In genomic region chr17:81422776-81423697, GRCh38 we compare ENCODE assay signal across 8 cellular contexts. TPM values are rescaled to one million over a fixed set of nuclear protein-coding genes. Genes with fewer than 3 reads are reported as not detected.
DNase-seq lines count a peak whose midpoint lies in the region; ATAC-seq and TF ChIP-seq lines count a peak whose summit lies in the region.

No MANE protein-coding gene starts in this region.

- peaks cover 9% of the 10 kb centered on the region for H3K27me3 ChIP-seq in foreskin keratinocyte
- H3K27me3 ChIP-seq in prostate gland (replicated peaks; ENCODE audit: insufficient read depth): no peaks in the 10 kb centered on the region

- H3K27ac ChIP-seq in foreskin keratinocyte: peak overlapping the region; percentile 90
- H3K27ac ChIP-seq in prostate gland: peak overlapping the region; percentile 59 to 62

- ATAC-seq in SK-N-SH treated with all-trans-retinoic acid at 6 μM for 48 hours: peak; percentile 81
- ATAC-seq in foreskin keratinocyte: peak; percentile 79
- ATAC-seq in GM18858 (IDR thresholded peaks at IDR 0.05; ENCODE audit: unreplicated experiment): no peak
- ATAC-seq in HG03571 (IDR thresholded peaks at IDR 0.05; ENCODE audit: unreplicated experiment): no peak

- H3K4me3 ChIP-seq in prostate gland: no peak overlapping the region

- H3K36me3 ChIP-seq in prostate gland: no peaks in the 10 kb centered on the region

- 23% methylated on average over 26 of the region's 34 CpGs for WGBS in prostate gland

- intact Hi-C loops in prostate gland (cut with DNase I): no loop called here

- no peak for TF ChIP-seq POLR2A in prostate gland (IDR thresholded peaks at IDR 0.05)

- H3K4me1 ChIP-seq in foreskin keratinocyte: peaks cover 19% of the 10 kb centered on the region
- peaks cover 12% of the 10 kb centered on the region for H3K4me1 ChIP-seq in prostate gland (replicated peaks)

- no peak for TF ChIP-seq CTCF in foreskin keratinocyte (conservative IDR thresholded peaks at IDR 0.05)
- no peak for TF ChIP-seq CTCF in prostate gland (IDR thresholded peaks at IDR 0.05)

- DNase-seq in Caki2 (ENCODE audit: low read depth) (peak; percentile 77), foreskin keratinocyte (peak; percentile 71 to 84), prostate gland (ENCODE audit: low spot score) (peak; percentile 69), MV-4-11 (lab: John Stamatoyannopoulos, UW) (no peak), SIG-M5 treated with dmso at 0.1 percent for 504 hours (lab: John Stamatoyannopoulos, UW; ENCODE audit: unreplicated experiment) (no peak)

- in situ Hi-C loops in Caki2 (cut with HindIII; ENCODE audit: low pct_unique_long_range_greater_than_20kb, low sequenced_read_pairs): no loop called here

- no peaks in the 10 kb centered on the region for H3K9me3 ChIP-seq in prostate gland

TF ChIP-seq in SK-N-SH treated with all-trans-retinoic acid at 6 μM for 48 hours, 23 proteins besides CTCF, POLR2A, EP300 and RAD21:
- TF ChIP-seq ZFP3 (CRISPR knock-in tag; IDR thresholded peaks at IDR 0.05): peak; percentile 64; the same call in 1 of the 2 replicates
- TF ChIP-seq, protein P1, sequence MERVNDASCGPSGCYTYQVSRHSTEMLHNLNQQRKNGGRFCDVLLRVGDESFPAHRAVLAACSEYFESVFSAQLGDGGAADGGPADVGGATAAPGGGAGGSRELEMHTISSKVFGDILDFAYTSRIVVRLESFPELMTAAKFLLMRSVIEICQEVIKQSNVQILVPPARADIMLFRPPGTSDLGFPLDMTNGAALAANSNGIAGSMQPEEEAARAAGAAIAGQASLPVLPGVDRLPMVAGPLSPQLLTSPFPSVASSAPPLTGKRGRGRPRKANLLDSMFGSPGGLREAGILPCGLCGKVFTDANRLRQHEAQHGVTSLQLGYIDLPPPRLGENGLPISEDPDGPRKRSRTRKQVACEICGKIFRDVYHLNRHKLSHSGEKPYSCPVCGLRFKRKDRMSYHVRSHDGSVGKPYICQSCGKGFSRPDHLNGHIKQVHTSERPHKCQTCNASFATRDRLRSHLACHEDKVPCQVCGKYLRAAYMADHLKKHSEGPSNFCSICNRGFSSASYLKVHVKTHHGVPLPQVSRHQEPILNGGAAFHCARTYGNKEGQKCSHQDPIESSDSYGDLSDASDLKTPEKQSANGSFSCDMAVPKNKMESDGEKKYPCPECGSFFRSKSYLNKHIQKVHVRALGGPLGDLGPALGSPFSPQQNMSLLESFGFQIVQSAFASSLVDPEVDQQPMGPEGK (CRISPR knock-in tag; IDR thresholded peaks at IDR 0.05; ENCODE audit: borderline replicate concordance): peak; percentile 76; the same call in 1 of the 2 replicates
- no peak for TF ChIP-seq ZNF70 (CRISPR knock-in tag; IDR thresholded peaks at IDR 0.05)
- TF ChIP-seq RARB (CRISPR knock-in tag; IDR thresholded peaks at IDR 0.05): no peak
- TF ChIP-seq ZNF565 (CRISPR knock-in tag; conservative IDR thresholded peaks at IDR 0.05; ENCODE audit: low read depth): no peak
- TF ChIP-seq, protein P2, sequence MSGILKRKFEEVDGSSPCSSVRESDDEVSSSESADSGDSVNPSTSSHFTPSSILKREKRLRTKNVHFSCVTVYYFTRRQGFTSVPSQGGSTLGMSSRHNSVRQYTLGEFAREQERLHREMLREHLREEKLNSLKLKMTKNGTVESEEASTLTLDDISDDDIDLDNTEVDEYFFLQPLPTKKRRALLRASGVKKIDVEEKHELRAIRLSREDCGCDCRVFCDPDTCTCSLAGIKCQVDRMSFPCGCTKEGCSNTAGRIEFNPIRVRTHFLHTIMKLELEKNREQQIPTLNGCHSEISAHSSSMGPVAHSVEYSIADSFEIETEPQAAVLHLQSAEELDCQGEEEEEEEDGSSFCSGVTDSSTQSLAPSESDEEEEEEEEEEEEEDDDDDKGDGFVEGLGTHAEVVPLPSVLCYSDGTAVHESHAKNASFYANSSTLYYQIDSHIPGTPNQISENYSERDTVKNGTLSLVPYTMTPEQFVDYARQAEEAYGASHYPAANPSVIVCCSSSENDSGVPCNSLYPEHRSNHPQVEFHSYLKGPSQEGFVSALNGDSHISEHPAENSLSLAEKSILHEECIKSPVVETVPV (CRISPR knock-in tag; IDR thresholded peaks at IDR 0.05): no peak
- no peak for TF ChIP-seq TCF4 (CRISPR knock-in tag; IDR thresholded peaks at IDR 0.05; ENCODE audit: borderline replicate concordance)
- no peak for TF ChIP-seq PPARA (CRISPR knock-in tag; IDR thresholded peaks at IDR 0.05; ENCODE audit: borderline replicate concordance)
- TF ChIP-seq GLIS3 (CRISPR knock-in tag; IDR thresholded peaks at IDR 0.05): no peak
- TF ChIP-seq OSR1 (CRISPR knock-in tag; IDR thresholded peaks at IDR 0.05): no peak
- TF ChIP-seq, protein P3, sequence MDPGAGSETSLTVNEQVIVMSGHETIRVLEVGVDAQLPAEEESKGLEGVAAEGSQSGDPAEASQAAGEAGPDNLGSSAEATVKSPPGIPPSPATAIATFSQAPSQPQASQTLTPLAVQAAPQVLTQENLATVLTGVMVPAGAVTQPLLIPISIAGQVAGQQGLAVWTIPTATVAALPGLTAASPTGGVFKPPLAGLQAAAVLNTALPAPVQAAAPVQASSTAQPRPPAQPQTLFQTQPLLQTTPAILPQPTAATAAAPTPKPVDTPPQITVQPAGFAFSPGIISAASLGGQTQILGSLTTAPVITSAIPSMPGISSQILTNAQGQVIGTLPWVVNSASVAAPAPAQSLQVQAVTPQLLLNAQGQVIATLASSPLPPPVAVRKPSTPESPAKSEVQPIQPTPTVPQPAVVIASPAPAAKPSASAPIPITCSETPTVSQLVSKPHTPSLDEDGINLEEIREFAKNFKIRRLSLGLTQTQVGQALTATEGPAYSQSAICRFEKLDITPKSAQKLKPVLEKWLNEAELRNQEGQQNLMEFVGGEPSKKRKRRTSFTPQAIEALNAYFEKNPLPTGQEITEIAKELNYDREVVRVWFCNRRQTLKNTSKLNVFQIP (CRISPR knock-in tag; IDR thresholded peaks at IDR 0.05; ENCODE audit: borderline replicate concordance, low read depth): no peak
- no peak for TF ChIP-seq ZC3H10 (CRISPR knock-in tag; IDR thresholded peaks at IDR 0.05)
- TF ChIP-seq CSDC2 (CRISPR knock-in tag; IDR thresholded peaks at IDR 0.05): peak; percentile 83; the same call in 1 of the 2 replicates
- TF ChIP-seq ESRRG (CRISPR knock-in tag; IDR thresholded peaks at IDR 0.05): no peak
- no peak for TF ChIP-seq CREB5 (CRISPR knock-in tag; IDR thresholded peaks at IDR 0.05; ENCODE audit: low read depth)

RNA-seq across cellular contexts. Expression of gene BAHCC1, which starts 27.8 kb away (rescaled TPM):
- total RNA-seq in Caki2 (2014; rRNA removed; shearing (Covaris generic); ENCODE audit: low replicate concordance): 4.4 and 11.9 TPM in 2 replicates
- total RNA-seq in foreskin keratinocyte (4.4 and 5.6 TPM in 2 replicates), prostate gland (10 to 100 TPM; 11.4 to 28.9 TPM)
- polyA plus RNA-seq in foreskin keratinocyte: 1.7 and 2.2 TPM in 2 replicates

Comparison
In these comparisons a context has a peak if more than half of its experiments do, and no peak if none do; other contexts are left out.
1. DNase-seq: peak in Caki2 (single experiment), foreskin keratinocyte (2 of 2) and prostate gland (single experiment); none in MV-4-11 (single experiment) and SIG-M5 treated with dmso at 0.1 percent for 504 hours (single experiment).
2. ATAC-seq: peak in SK-N-SH treated with all-trans-retinoic acid at 6 μM for 48 hours (single experiment) and foreskin keratinocyte (single experiment); none in GM18858 (single experiment) and HG03571 (single experiment).